ENCODE assay signal across 1 cellular context in genomic region chr16:74982303-74982702, GRCh38.
TF ChIP-seq lines count a peak whose summit lies in the region.

No MANE protein-coding gene starts in this region.

TF ChIP-seq in GM23338, 12 proteins besides CTCF, POLR2A, EP300 and RAD21:
- TF ChIP-seq POLR2AphosphoS5 (IDR thresholded peaks at IDR 0.05; ENCODE audit: low read depth) (no peak), EZH2phosphoT487 (IDR thresholded peaks at IDR 0.05; ENCODE audit: unreplicated experiment) (no peak), ZNF462 (CRISPR knock-in tag; IDR thresholded peaks at IDR 0.05) (no peak), ZNF331 (CRISPR knock-in tag; IDR thresholded peaks at IDR 0.05; ENCODE audit: low read depth) (no peak), ZNF114 (CRISPR knock-in tag; IDR thresholded peaks at IDR 0.05) (no peak), JUNB (IDR thresholded peaks at IDR 0.05; ENCODE audit: unreplicated experiment) (no peak), STAT1 (IDR thresholded peaks at IDR 0.05; ENCODE audit: unreplicated experiment) (no peak), NANOG (IDR thresholded peaks at IDR 0.05; ENCODE audit: borderline replicate concordance) (no peak), ETS1 (IDR thresholded peaks at IDR 0.05) (no peak), REST (IDR thresholded peaks at IDR 0.05; ENCODE audit: unreplicated experiment) (no peak), EZH2 (IDR thresholded peaks at IDR 0.05; ENCODE audit: low read depth, unreplicated experiment) (no peak), CREB1 (CRISPR knock-in tag; IDR thresholded peaks at IDR 0.05; ENCODE audit: low read depth) (no peak)
